Comparison of ENCODE assay signal across 16 cellular contexts in genomic region chr9:2838984-2839367, GRCh38. TPM values are rescaled to one million over a fixed set of nuclear protein-coding genes. Genes with fewer than 3 reads are reported as not detected.
DNase-seq lines count a peak whose midpoint lies in the region; ATAC-seq, FAIRE-seq and TF ChIP-seq lines count a peak whose summit lies in the region.
"Had no signal": no experiment of that assay in that cellular context is flagged by ENCODE, and none has a peak within 500 bp of the region (broad histone marks: within the 10 kb centered on the region; RNA-seq: fewer than 3 reads in every experiment).

No MANE protein-coding gene starts in this region.

- H3K4me1 ChIP-seq in astrocyte (ENCODE audit: insufficient read depth, low read length) (peaks cover 21% of the 10 kb centered on the region), right lobe of liver (peaks cover 0 to 28% (median 13%) of the 10 kb centered on the region in 4 donors)

- H3K9me3 Mint-ChIP-seq in HFFc6: no peaks in the 10 kb centered on the region
- H3K9me3 Mint-ChIP-seq in astrocyte (ENCODE audit: unreplicated experiment): no peaks in the 10 kb centered on the region
- H3K9me3 Mint-ChIP-seq: CD8-positive, alpha-beta T cell had no signal

- TF ChIP-seq POLR2A in right lobe of liver (IDR thresholded peaks at IDR 0.05): no peak

- H3K27ac ChIP-seq in astrocyte (ENCODE audit: low read depth, low read length) (no peak overlapping the region), right lobe of liver (peak overlapping the region; percentile 1 to 50 (median 30))

- H3K4me1 Mint-ChIP-seq in HFFc6 (ENCODE audit: low read depth): peaks cover 14% of the 10 kb centered on the region
- peaks cover 19% of the 10 kb centered on the region for H3K4me1 Mint-ChIP-seq in astrocyte (ENCODE audit: low read depth, unreplicated experiment)

- H3K36me3 Mint-ChIP-seq in HFFc6 (ENCODE audit: low read depth) (peaks cover 23% of the 10 kb centered on the region), astrocyte (ENCODE audit: low read depth, unreplicated experiment) (no peaks in the 10 kb centered on the region)

- peaks cover 94% of the 10 kb centered on the region for H3K79me2 ChIP-seq in astrocyte (ENCODE audit: insufficient read depth, low read length)

- POLR2A ChIA-PET in GM10248 (lab: Yijun Ruan, JAX): no interaction called here

- ATAC-seq in right lobe of liver: peak; percentile 37 to 64 (median 44)
- no peak for ATAC-seq in HG02973 (IDR thresholded peaks at IDR 0.05; ENCODE audit: unreplicated experiment)
- ATAC-seq: CD8-positive, alpha-beta T cell had no signal

- H3K4me2 ChIP-seq in astrocyte (ENCODE audit: low read length): peak overlapping the region; percentile 55

- H3K27me3 ChIP-seq in astrocyte (ENCODE audit: insufficient read depth, low read length) (no peaks in the 10 kb centered on the region), right lobe of liver (no peaks in the 10 kb centered on the region)
- H3K27me3 ChIP-seq: colonic mucosa had no signal

- TF ChIP-seq CTCF in HFFc6 (IDR thresholded peaks at IDR 0.05) (no peak), astrocyte (IDR thresholded peaks at IDR 0.05; ENCODE audit: insufficient read depth, low read depth, low read length) (no peak), right lobe of liver (IDR thresholded peaks at IDR 0.05) (no peak), GM10248 (IDR thresholded peaks at IDR 0.05; ENCODE audit: control extremely low read depth, extremely low read depth, low read depth, missing control alignments) (no peak)

- H2AFZ ChIP-seq in astrocyte (ENCODE audit: low read depth, low read length): no peak overlapping the region

- CTCF ChIA-PET in GM10248 (lab: Yijun Ruan, JAX): interaction anchor here (1.2 to 2.0 kb wide), 7 partner anchors 10 to 395 kb away, joined by 3 to 9 read pairs (median 5); no protein-coding TSS in a partner anchor

- 12% methylated on average over 3 of the region's 3 CpGs for WGBS in right lobe of liver (ENCODE audit: insufficient coverage, low coverage, low lambda C conversion rate, missing lambda C conversion rate)

- FAIRE-seq in astrocyte (lab: Jason Lieb, UNC): no peak

- H3K4me3 Mint-ChIP-seq in HFFc6 (no peak overlapping the region), astrocyte (ENCODE audit: unreplicated experiment) (no peak overlapping the region)
- H3K4me3 Mint-ChIP-seq: activated naive CD8-positive, alpha-beta T cell; CD8-positive, alpha-beta T cell had no signal

- intact Hi-C loops in right lobe of liver (cut with DNase I): no loop called here

- peaks cover 73% of the 10 kb centered on the region for H4K20me1 ChIP-seq in astrocyte (ENCODE audit: insufficient read depth, low read length)

- peaks cover 24% of the 10 kb centered on the region for H3K36me3 ChIP-seq in astrocyte (ENCODE audit: insufficient read depth, low read length)
- H3K36me3 ChIP-seq in right lobe of liver: peaks cover 0 to 23% (median 6%) of the 10 kb centered on the region in 4 donors
- H3K36me3 ChIP-seq: colonic mucosa had no signal

- H3K4me3 ChIP-seq in astrocyte (ENCODE audit: insufficient read depth, low read depth, low read length) (no peak overlapping the region), right lobe of liver (peak overlapping the region; percentile 15 to 30 (median 27))
- H3K4me3 ChIP-seq: colonic mucosa, lung had no signal

- no peak overlapping the region for H3K9ac ChIP-seq in astrocyte (ENCODE audit: low read length)

- no peaks in the 10 kb centered on the region for H3K9me3 ChIP-seq in astrocyte (ENCODE audit: insufficient read depth, low read depth, low read length)
- no peaks in the 10 kb centered on the region for H3K9me3 ChIP-seq in right lobe of liver
- H3K9me3 ChIP-seq: colonic mucosa had no signal

- H3K27me3 Mint-ChIP-seq in HFFc6 (ENCODE audit: insufficient read depth): no peaks in the 10 kb centered on the region; the same call in 1 of the 2 replicates
- no peaks in the 10 kb centered on the region for H3K27me3 Mint-ChIP-seq in astrocyte (ENCODE audit: low read depth, unreplicated experiment)
- H3K27me3 Mint-ChIP-seq: activated naive CD8-positive, alpha-beta T cell had no signal

- H3K27ac Mint-ChIP-seq in HFFc6: peak overlapping the region; percentile 68; the same call in 1 of the 2 replicates
- no peak overlapping the region for H3K27ac Mint-ChIP-seq in astrocyte (ENCODE audit: unreplicated experiment)
- H3K27ac Mint-ChIP-seq: activated naive CD8-positive, alpha-beta T cell had no signal

- no peak for DNase-seq in HFFc6
- DNase-seq in astrocyte (ENCODE audit: low read depth): no peak
- DNase-seq in right lobe of liver: no peak
- peak; percentile 33 for DNase-seq in superior temporal gyrus (ENCODE audit: extremely low spot score)
- DNase-seq in GM10248 (ENCODE audit: extremely low spot score): no peak
- DNase-seq in HCEC 1CT: no peak
- DNase-seq: CD8-positive, alpha-beta T cell; colonic mucosa; GF-D8; NCI-H1436 treated with DMSO at 0.1 percent for 48 hours; NCI-H774; occipital lobe; stimulated activated CD4-positive, alpha-beta T cell treated with anti-CD3 and anti-CD28 coated beads, Interleukin-1b, Interleukin-23, amount 100 ng/mL, for 48 hours had no signal

RNA-seq across cellular contexts. Expression of gene PUM3, which starts 4.9 kb away (rescaled TPM):
- 10 to 100 TPM; 45.6 to 56.7 (median 51.4) TPM for total RNA-seq in HFFc6 (2021; fragmentation: NEBNext Ultra II Directional; extraction: Animal tissue kit (Norgen Biotek cat#: 25700))
- 58.0 and 64.2 TPM in 2 replicates for total RNA-seq in astrocyte
- 10 to 100 TPM in 5 of 6 experiments, 1 to 10 TPM in 1; 6.8 to 20.5 (median 16.9) TPM for total RNA-seq in right lobe of liver
